In genomic region chr5:139689631-139690384, GRCh38 we compare ENCODE assay signal across 9 cellular contexts. TPM values are rescaled to one million over a fixed set of nuclear protein-coding genes. Genes with fewer than 3 reads are reported as not detected.
DNase-seq lines count a peak whose midpoint lies in the region; ATAC-seq and TF ChIP-seq lines count a peak whose summit lies in the region.
"Had no signal": no experiment of that assay in that cellular context is flagged by ENCODE, and none has a peak within 500 bp of the region (broad histone marks: within the 10 kb centered on the region; RNA-seq: fewer than 3 reads in every experiment).

No MANE protein-coding gene starts in this region.

- POLR2A ChIA-PET in activated CD4-positive, alpha-beta T cell treated with anti-CD3 and anti-CD28 coated beads, Interleukin-2, amount 10 ng/mL, durations not matched to agents 7 days and 5 days (lab: Charles Lee), result interaction anchor here (0.6 to 1.3 kb wide), 2 partner anchors 55 to 122 kb away, joined by 5 to 12 read pairs; no protein-coding TSS in a partner anchor

- CTCF ChIA-PET in activated CD4-positive, alpha-beta T cell treated with anti-CD3 and anti-CD28 coated beads, Interleukin-2, amount 10 ng/mL, durations not matched to agents 7 days and 5 days (lab: Charles Lee), result interaction anchor here (0.5 to 2.7 kb wide), 8 partner anchors 12 to 171 kb away, joined by 3 to 10 read pairs (median 4); no protein-coding TSS in a partner anchor

- H3F3A ChIP-seq in neural progenitor cell (ENCODE audit: low read depth), result peaks cover 10% of the 10 kb centered on the region

- no peaks in the 10 kb centered on the region for H3K36me3 Mint-ChIP-seq in activated CD4-positive, alpha-beta T cell treated with anti-CD3 and anti-CD28 coated beads, Interleukin-2, amount 10 ng/mL, durations not matched to agents 7 days and 5 days (ENCODE audit: low read depth)
- peaks cover 6% of the 10 kb centered on the region for H3K36me3 Mint-ChIP-seq in neural progenitor cell

- H3K27me3 ChIP-seq in neural progenitor cell, result no peaks in the 10 kb centered on the region

- peak overlapping the region; percentile 55 for H3K4me2 ChIP-seq in neural progenitor cell

- H3K9me3 ChIP-seq in neural progenitor cell (ENCODE audit: low read depth), result no peaks in the 10 kb centered on the region

- H3K27ac ChIP-seq in neural progenitor cell, result no peak overlapping the region

- H3K4me1 Mint-ChIP-seq in activated CD4-positive, alpha-beta T cell treated with anti-CD3 and anti-CD28 coated beads, Interleukin-2, amount 10 ng/mL, durations not matched to agents 7 days and 5 days, result no peaks in the 10 kb centered on the region
- H3K4me1 Mint-ChIP-seq in neural progenitor cell, result peaks cover 87% of the 10 kb centered on the region

- peaks cover 64% of the 10 kb centered on the region for H3K4me1 ChIP-seq in neural progenitor cell

- no peak overlapping the region for H3K27ac Mint-ChIP-seq in activated CD4-positive, alpha-beta T cell treated with anti-CD3 and anti-CD28 coated beads, Interleukin-2, amount 10 ng/mL, durations not matched to agents 7 days and 5 days
- H3K27ac Mint-ChIP-seq in neural progenitor cell, result peak overlapping the region; percentile 60

- H3K9ac ChIP-seq in neural progenitor cell, result no peak overlapping the region

- no peak overlapping the region for H3K4me3 ChIP-seq in neural progenitor cell

- no peaks in the 10 kb centered on the region for H3K9me3 Mint-ChIP-seq in activated CD4-positive, alpha-beta T cell treated with anti-CD3 and anti-CD28 coated beads, Interleukin-2, amount 10 ng/mL, durations not matched to agents 7 days and 5 days
- H3K9me3 Mint-ChIP-seq in neural progenitor cell, result no peaks in the 10 kb centered on the region
- H3K9me3 Mint-ChIP-seq: central memory CD8-positive, alpha-beta T cell had no signal

- no peak overlapping the region for H2AFZ ChIP-seq in neural progenitor cell (replicated peaks)

- no peak for TF ChIP-seq CTCF in neural progenitor cell (IDR thresholded peaks at IDR 0.05)

- peaks cover 3% of the 10 kb centered on the region for H3K27me3 Mint-ChIP-seq in activated CD4-positive, alpha-beta T cell treated with anti-CD3 and anti-CD28 coated beads, Interleukin-2, amount 10 ng/mL, durations not matched to agents 7 days and 5 days
- H3K27me3 Mint-ChIP-seq in neural progenitor cell (ENCODE audit: insufficient read depth, low read depth), result peaks cover 14% of the 10 kb centered on the region
- H3K27me3 Mint-ChIP-seq: central memory CD8-positive, alpha-beta T cell had no signal

- no peaks in the 10 kb centered on the region for H3K36me3 ChIP-seq in neural progenitor cell

- H4K20me1 ChIP-seq in neural progenitor cell (ENCODE audit: low read depth), result peaks cover 42% of the 10 kb centered on the region

- H3K4me3 Mint-ChIP-seq in activated CD4-positive, alpha-beta T cell treated with anti-CD3 and anti-CD28 coated beads, Interleukin-2, amount 10 ng/mL, durations not matched to agents 7 days and 5 days, result no peak overlapping the region
- H3K4me3 Mint-ChIP-seq in neural progenitor cell, result peak overlapping the region; percentile 13
- H3K4me3 Mint-ChIP-seq: central memory CD8-positive, alpha-beta T cell had no signal

- ATAC-seq in esophagus mucosa (peak; percentile 63), HG03139 (IDR thresholded peaks at IDR 0.05; ENCODE audit: unreplicated experiment) (no peak)

- DNase-seq in activated CD4-positive, alpha-beta T cell treated with anti-CD3 and anti-CD28 coated beads, Interleukin-2, amount 10 ng/mL, durations not matched to agents 7 days and 5 days, result peak; percentile 44
- DNase-seq in activated CD4-positive, alpha-beta T cell treated with anti-CD3 and anti-CD28 coated beads for 1 hour, result no peak
- DNase-seq in OCI-M1 (lab: John Stamatoyannopoulos, UW) (peak; percentile 79), neural progenitor cell (ENCODE audit: low spot score) (no peak)
- no peak for DNase-seq in effector CD8-positive, alpha-beta T cell (lab: John Stamatoyannopoulos, UW)
- no peak for DNase-seq in activated effector memory CD4-positive, alpha-beta T cell treated with anti-CD3 and anti-CD28 coated beads, Interleukin-2, amount 50 U/mL, for 16 hours

- H3K79me2 ChIP-seq in neural progenitor cell (ENCODE audit: low read depth), result no peaks in the 10 kb centered on the region

RNA-seq across cellular contexts. Expression of gene CXXC5, which starts 41.7 kb away (rescaled TPM):
- 1 to 10 TPM in 1 of 2 experiments, under 1 TPM in 1; 0.99 to 1.9 TPM for total RNA-seq in activated CD4-positive, alpha-beta T cell treated with anti-CD3 and anti-CD28 coated beads, Interleukin-2, amount 10 ng/mL, durations not matched to agents 7 days and 5 days
- total RNA-seq in esophagus mucosa (22.6 TPM), neural progenitor cell (ENCODE audit: low replicate concordance) (17.2 and 25.6 TPM in 2 replicates)

Comparison
In these comparisons a context has a peak if more than half of its experiments do, and no peak if none do; other contexts are left out.
1. DNase-seq: peak in activated CD4-positive, alpha-beta T cell treated with anti-CD3 and anti-CD28 coated beads, Interleukin-2, amount 10 ng/mL, durations not matched to agents 7 days and 5 days (single experiment) and OCI-M1 (single experiment); none in activated CD4-positive, alpha-beta T cell treated with anti-CD3 and anti-CD28 coated beads for 1 hour (single experiment), neural progenitor cell (single experiment), effector CD8-positive, alpha-beta T cell (single experiment) and activated effector memory CD4-positive, alpha-beta T cell treated with anti-CD3 and anti-CD28 coated beads, Interleukin-2, amount 50 U/mL, for 16 hours (single experiment).